In genomic region chr1:109918077-109918606, GRCh38 we compare ENCODE assay signal across 1 cellular context.
TF ChIP-seq lines count a peak whose summit lies in the region.

No MANE protein-coding gene starts in this region.

TF ChIP-seq in HepG2, 621 proteins besides CTCF, POLR2A, EP300 and RAD21:
- TF ChIP-seq, protein P1, sequence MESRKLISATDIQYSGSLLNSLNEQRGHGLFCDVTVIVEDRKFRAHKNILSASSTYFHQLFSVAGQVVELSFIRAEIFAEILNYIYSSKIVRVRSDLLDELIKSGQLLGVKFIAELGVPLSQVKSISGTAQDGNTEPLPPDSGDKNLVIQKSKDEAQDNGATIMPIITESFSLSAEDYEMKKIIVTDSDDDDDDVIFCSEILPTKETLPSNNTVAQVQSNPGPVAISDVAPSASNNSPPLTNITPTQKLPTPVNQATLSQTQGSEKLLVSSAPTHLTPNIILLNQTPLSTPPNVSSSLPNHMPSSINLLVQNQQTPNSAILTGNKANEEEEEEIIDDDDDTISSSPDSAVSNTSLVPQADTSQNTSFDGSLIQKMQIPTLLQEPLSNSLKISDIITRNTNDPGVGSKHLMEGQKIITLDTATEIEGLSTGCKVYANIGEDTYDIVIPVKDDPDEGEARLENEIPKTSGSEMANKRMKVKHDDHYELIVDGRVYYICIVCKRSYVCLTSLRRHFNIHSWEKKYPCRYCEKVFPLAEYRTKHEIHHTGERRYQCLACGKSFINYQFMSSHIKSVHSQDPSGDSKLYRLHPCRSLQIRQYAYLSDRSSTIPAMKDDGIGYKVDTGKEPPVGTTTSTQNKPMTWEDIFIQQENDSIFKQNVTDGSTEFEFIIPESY (CRISPR knock-in tag; IDR thresholded peaks at IDR 0.05), result peak; percentile 68
- no peak for TF ChIP-seq SYNCRIP (IDR thresholded peaks at IDR 0.05; ENCODE audit: insufficient read depth, low read depth, low read length)
- TF ChIP-seq HDAC6 (IDR thresholded peaks at IDR 0.05; ENCODE audit: low read depth, low read length), result no peak
- TF ChIP-seq ESRRA (CRISPR knock-in tag; IDR thresholded peaks at IDR 0.05; ENCODE audit: low read depth), result no peak
- TF ChIP-seq ZNF18 (CRISPR knock-in tag; IDR thresholded peaks at IDR 0.05; ENCODE audit: insufficient replicate concordance), result no peak
- TF ChIP-seq ZNF382 (CRISPR knock-in tag; IDR thresholded peaks at IDR 0.05; ENCODE audit: borderline replicate concordance), result no peak
- no peak for TF ChIP-seq ZBTB8A (CRISPR knock-in tag; IDR thresholded peaks at IDR 0.05; ENCODE audit: borderline replicate concordance, low read depth)
- TF ChIP-seq MAFF (IDR thresholded peaks at IDR 0.05; ENCODE audit: low read depth, low read length), result no peak
- 0 out of 2 replicates have a peak, but pooled peaks have one; percentile 32 for TF ChIP-seq FOXA1 (IDR thresholded peaks at IDR 0.05)
- TF ChIP-seq FOXA1 (CRISPR knock-in tag; IDR thresholded peaks at IDR 0.05), result no peak
- TF ChIP-seq, protein P2, sequence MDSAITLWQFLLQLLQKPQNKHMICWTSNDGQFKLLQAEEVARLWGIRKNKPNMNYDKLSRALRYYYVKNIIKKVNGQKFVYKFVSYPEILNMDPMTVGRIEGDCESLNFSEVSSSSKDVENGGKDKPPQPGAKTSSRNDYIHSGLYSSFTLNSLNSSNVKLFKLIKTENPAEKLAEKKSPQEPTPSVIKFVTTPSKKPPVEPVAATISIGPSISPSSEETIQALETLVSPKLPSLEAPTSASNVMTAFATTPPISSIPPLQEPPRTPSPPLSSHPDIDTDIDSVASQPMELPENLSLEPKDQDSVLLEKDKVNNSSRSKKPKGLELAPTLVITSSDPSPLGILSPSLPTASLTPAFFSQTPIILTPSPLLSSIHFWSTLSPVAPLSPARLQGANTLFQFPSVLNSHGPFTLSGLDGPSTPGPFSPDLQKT (CRISPR knock-in tag; IDR thresholded peaks at IDR 0.05; ENCODE audit: borderline replicate concordance), result no peak
- TF ChIP-seq, protein P3, sequence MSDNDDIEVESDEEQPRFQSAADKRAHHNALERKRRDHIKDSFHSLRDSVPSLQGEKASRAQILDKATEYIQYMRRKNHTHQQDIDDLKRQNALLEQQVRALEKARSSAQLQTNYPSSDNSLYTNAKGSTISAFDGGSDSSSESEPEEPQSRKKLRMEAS (IDR thresholded peaks at IDR 0.05), result peak; percentile 16; the same call in 1 of the 2 replicates
- TF ChIP-seq ZNF251 (CRISPR knock-in tag; IDR thresholded peaks at IDR 0.05), result no peak
- no peak for TF ChIP-seq ZBTB34 (CRISPR knock-in tag; IDR thresholded peaks at IDR 0.05)
- TF ChIP-seq SNAPC4 (CRISPR knock-in tag; IDR thresholded peaks at IDR 0.05), result no peak
- no peak for TF ChIP-seq ZNF691 (CRISPR knock-in tag; IDR thresholded peaks at IDR 0.05; ENCODE audit: borderline replicate concordance, low read depth)
- no peak for TF ChIP-seq ELF3 (CRISPR knock-in tag; IDR thresholded peaks at IDR 0.05)
- TF ChIP-seq KAT7 (CRISPR knock-in tag; IDR thresholded peaks at IDR 0.05; ENCODE audit: borderline replicate concordance), result no peak
- TF ChIP-seq ZGPAT (CRISPR knock-in tag; IDR thresholded peaks at IDR 0.05), result no peak
- TF ChIP-seq ELF1 (CRISPR knock-in tag; IDR thresholded peaks at IDR 0.05), result no peak
- no peak for TF ChIP-seq ZNF614 (CRISPR knock-in tag; IDR thresholded peaks at IDR 0.05; ENCODE audit: borderline replicate concordance)
- no peak for TF ChIP-seq BCL6 (CRISPR knock-in tag; IDR thresholded peaks at IDR 0.05)
- TF ChIP-seq, protein P4, sequence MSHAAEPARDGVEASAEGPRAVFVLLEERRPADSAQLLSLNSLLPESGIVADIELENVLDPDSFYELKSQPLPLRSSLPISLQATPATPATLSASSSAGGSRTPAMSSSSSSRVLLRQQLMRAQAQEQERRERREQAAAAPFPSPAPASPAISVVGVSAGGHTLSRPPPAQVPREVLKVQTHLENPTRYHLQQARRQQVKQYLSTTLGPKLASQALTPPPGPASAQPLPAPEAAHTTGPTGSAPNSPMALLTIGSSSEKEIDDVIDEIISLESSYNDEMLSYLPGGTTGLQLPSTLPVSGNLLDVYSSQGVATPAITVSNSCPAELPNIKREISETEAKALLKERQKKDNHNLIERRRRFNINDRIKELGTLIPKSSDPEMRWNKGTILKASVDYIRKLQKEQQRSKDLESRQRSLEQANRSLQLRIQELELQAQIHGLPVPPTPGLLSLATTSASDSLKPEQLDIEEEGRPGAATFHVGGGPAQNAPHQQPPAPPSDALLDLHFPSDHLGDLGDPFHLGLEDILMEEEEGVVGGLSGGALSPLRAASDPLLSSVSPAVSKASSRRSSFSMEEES (CRISPR knock-in tag; IDR thresholded peaks at IDR 0.05), result no peak
- no peak for TF ChIP-seq ETV6 (CRISPR knock-in tag; conservative IDR thresholded peaks at IDR 0.05)
- TF ChIP-seq STAG1 (CRISPR knock-in tag; IDR thresholded peaks at IDR 0.05), result peak; percentile 39
- TF ChIP-seq ZNF256 (CRISPR knock-in tag; conservative IDR thresholded peaks at IDR 0.05), result no peak
- TF ChIP-seq NR0B2 (CRISPR knock-in tag; IDR thresholded peaks at IDR 0.05), result no peak
- TF ChIP-seq ATF1 (CRISPR knock-in tag; IDR thresholded peaks at IDR 0.05), result no peak
